9 cellular contexts compared by ENCODE assay signal in the genomic region with DNA sequence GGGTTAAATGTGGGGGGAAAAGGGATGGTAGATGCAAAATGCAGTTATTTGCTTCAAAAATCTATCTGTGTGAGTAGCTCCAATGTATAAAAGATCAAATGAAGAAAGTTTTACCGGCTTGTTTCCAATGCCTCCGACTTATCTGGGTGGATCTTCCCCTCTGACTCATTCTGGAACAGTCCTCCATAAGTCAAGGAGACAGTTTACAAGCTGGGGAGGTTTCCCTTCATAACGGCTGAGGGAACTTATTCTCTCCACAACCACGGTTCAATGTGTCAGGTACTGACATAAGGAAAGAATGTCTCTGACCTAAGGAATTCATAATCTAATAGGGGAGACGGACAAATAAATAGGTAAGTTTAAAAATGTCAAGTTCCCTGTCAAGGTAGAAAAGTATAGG. TPM values are rescaled to one million over a fixed set of nuclear protein-coding genes. Genes with fewer than 3 reads are reported as not detected.
DNase-seq lines count a peak whose midpoint lies in the region; ATAC-seq, FAIRE-seq and TF ChIP-seq lines count a peak whose summit lies in the region.
"Had no signal": no experiment of that assay in that cellular context is flagged by ENCODE, and none has a peak within 500 bp of the region (broad histone marks: within the 10 kb centered on the region; RNA-seq: fewer than 3 reads in every experiment).

No MANE protein-coding gene starts in this region.

- H3K4me2 ChIP-seq in K562 (ENCODE audit: insufficient read depth, low read length), result peak overlapping the region; percentile 86; the same call in 1 of the 2 replicates
- H3K4me2 ChIP-seq: BLaER1 had no signal

- H3K9me3 ChIP-seq in K562 (replicated peaks; ENCODE audit: control insufficient read depth, insufficient read depth, low read depth, low read length) (no peaks in the 10 kb centered on the region), left lung (no peaks in the 10 kb centered on the region)
- H3K9me3 ChIP-seq: BLaER1 had no signal

- peak overlapping the region; percentile 84 for H2AFZ ChIP-seq in K562 (ENCODE audit: low read depth, low read length)

- H3K27ac ChIP-seq in K562 (ENCODE audit: extremely low read depth, low read depth, low read length) (no peak overlapping the region), left lung (peak overlapping the region in 1 of 2 donors; percentile 40)
- H3K27ac ChIP-seq: BLaER1 had no signal

- intact Hi-C loops in K562 (cut with micrococcal nuclease) (no loop called here), left lung (cut with DNase I) (no loop called here)

- in situ Hi-C loops in K562 (cut with MboI), result no loop called here

- ATAC-seq in K562, result peak; percentile 29; the same call in 1 of the 3 replicates
- peak; percentile 5 for ATAC-seq in left lung
- ATAC-seq in HG02840 (IDR thresholded peaks at IDR 0.05; ENCODE audit: low FRiP score, unreplicated experiment), result no peak

- no peaks in the 10 kb centered on the region for H3K9me3 Mint-ChIP-seq in activated naive CD4-positive, alpha-beta T cell treated with anti-CD3 and anti-CD28 coated beads, Interleukin-2, amount 50 U/mL, for 24 hours

- H3K9me1 ChIP-seq in K562 (ENCODE audit: control insufficient read depth, insufficient read depth, low read length), result no peaks in the 10 kb centered on the region

- H3K9ac ChIP-seq in K562 (ENCODE audit: insufficient read depth in 1 of 2, low read depth in 2 of 2, low read length in 2 of 2), result no peak overlapping the region
- H3K9ac ChIP-seq: BLaER1 had no signal

- H3K36me3 ChIP-seq in K562 (ENCODE audit: control insufficient read depth, insufficient read depth, low read length), result no peaks in the 10 kb centered on the region
- H3K36me3 ChIP-seq in left lung, result no peaks in the 10 kb centered on the region
- H3K36me3 ChIP-seq: BLaER1 had no signal

- no peak for TF ChIP-seq RAD21 in K562 (CRISPR knock-in tag; conservative IDR thresholded peaks at IDR 0.05 in 1 of 2, IDR thresholded peaks at IDR 0.05 in 1 of 2)

- POLR2A ChIA-PET in K562 (lab: Yijun Ruan, JAX), result interaction anchor here (0.8 to 2.2 kb wide), 2 partner anchors 14 to 80 kb away, joined by 4 to 5 read pairs; a partner anchor contains a TSS

- FAIRE-seq in K562 (lab: Jason Lieb, UNC) (peak; percentile 73), urothelium cell line (lab: Jason Lieb, UNC) (no peak)

- 3% methylated on average over 5 of the region's 5 CpGs for WGBS in K562 (ENCODE audit: insufficient coverage, low coverage, missing lambda C conversion rate)

- H3K27me3 ChIP-seq in K562 (ENCODE audit: control insufficient read depth in 2 of 2, insufficient read depth in 2 of 2, low read length in 2 of 2) (peaks cover 2 to 6% of the 10 kb centered on the region in 2 experiments; a peak in 3 of 5 replicates), left lung (peaks cover 0 to 46% of the 10 kb centered on the region in 2 donors)
- H3K27me3 ChIP-seq: BLaER1 had no signal

- no peaks in the 10 kb centered on the region for H3K27me3 Mint-ChIP-seq in activated naive CD4-positive, alpha-beta T cell treated with anti-CD3 and anti-CD28 coated beads, Interleukin-2, amount 50 U/mL, for 24 hours

- H3K4me1 Mint-ChIP-seq in activated naive CD4-positive, alpha-beta T cell treated with anti-CD3 and anti-CD28 coated beads, Interleukin-2, amount 50 U/mL, for 24 hours, result peaks cover 28% of the 10 kb centered on the region

- H3K4me1 ChIP-seq in K562 (replicated peaks in 1 of 2; ENCODE audit: control insufficient read depth in 2 of 2, insufficient read depth in 2 of 2, low read length in 2 of 2) (peaks cover 10 to 15% of the 10 kb centered on the region in 2 experiments), left lung (peaks cover 0 to 8% of the 10 kb centered on the region in 2 donors)
- H3K4me1 ChIP-seq: BLaER1 had no signal

- H3K79me2 ChIP-seq in K562 (ENCODE audit: control insufficient read depth, insufficient read depth, low read length), result no peaks in the 10 kb centered on the region

- H4K20me1 ChIP-seq in K562 (replicated peaks; ENCODE audit: control insufficient read depth, insufficient read depth, low read length), result no peaks in the 10 kb centered on the region
- H4K20me1 ChIP-seq: BLaER1 had no signal

- no peak overlapping the region for H3K4me3 ChIP-seq in K562
- no peak overlapping the region for H3K4me3 ChIP-seq in left lung
- H3K4me3 ChIP-seq: BLaER1 had no signal

- no peaks in the 10 kb centered on the region for H3K36me3 Mint-ChIP-seq in activated naive CD4-positive, alpha-beta T cell treated with anti-CD3 and anti-CD28 coated beads, Interleukin-2, amount 50 U/mL, for 24 hours

- no peak for TF ChIP-seq CTCF in K562 (IDR thresholded peaks at IDR 0.05 in 2 of 3, conservative IDR thresholded peaks at IDR 0.05 in 1 of 3; ENCODE audit: insufficient read depth in 2 of 3, low read depth in 1 of 3, low read length in 3 of 3)
- no peak for TF ChIP-seq CTCF in left lung (IDR thresholded peaks at IDR 0.05)

- no TSS peak for BruUV-seq in K562 (replicated peaks; lab: Mats Ljungman, UMichigan)

- no peak overlapping the region for H3K27ac Mint-ChIP-seq in activated naive CD4-positive, alpha-beta T cell treated with anti-CD3 and anti-CD28 coated beads, Interleukin-2, amount 50 U/mL, for 24 hours

- DNase-seq in activated naive CD4-positive, alpha-beta T cell (lab: John Stamatoyannopoulos, UW), result no peak
- DNase-seq in K562 (ENCODE audit: extremely low read depth in 1 of 4, low spot score in 3 of 4), result peak; percentile 19 to 33 (median 26)
- DNase-seq in left lung, result no peak
- peak; percentile 49 for DNase-seq in urothelium cell line (ENCODE audit: low spot score)
- DNase-seq in KG1 (lab: John Stamatoyannopoulos, UW), result no peak
- DNase-seq in inferior parietal cortex (ENCODE audit: extremely low spot score), result no peak

- CTCF ChIA-PET in K562 (lab: Yijun Ruan, JAX; ENCODE audit: low intra/inter-chr PET ratio), result no interaction called here

- no peak for TF ChIP-seq EP300 in K562 (IDR thresholded peaks at IDR 0.05; ENCODE audit: low read length)

- TF ChIP-seq POLR2A in K562 (conservative IDR thresholded peaks at IDR 0.05), result no peak

- peak overlapping the region; percentile 59 for H3K4me3 Mint-ChIP-seq in activated naive CD4-positive, alpha-beta T cell treated with anti-CD3 and anti-CD28 coated beads, Interleukin-2, amount 50 U/mL, for 24 hours

TF ChIP-seq in K562, 482 proteins besides CTCF, POLR2A, EP300 and RAD21 (continues in another document):
- no peak for TF ChIP-seq ZNF717 (CRISPR knock-in tag; IDR thresholded peaks at IDR 0.05)
- TF ChIP-seq FOS (IDR thresholded peaks at IDR 0.05; ENCODE audit: extremely low read depth, insufficient read length), result peak; percentile 6
- TF ChIP-seq JUND (IDR thresholded peaks at IDR 0.05; ENCODE audit: borderline replicate concordance, low read depth, low read length), result peak; percentile 91
- peak; percentile 92; the same call in 2 of the 3 replicates for TF ChIP-seq JUND (tag; IDR thresholded peaks at IDR 0.05; ENCODE audit: borderline replicate concordance, low read depth, low read length)
- TF ChIP-seq, protein P1, sequence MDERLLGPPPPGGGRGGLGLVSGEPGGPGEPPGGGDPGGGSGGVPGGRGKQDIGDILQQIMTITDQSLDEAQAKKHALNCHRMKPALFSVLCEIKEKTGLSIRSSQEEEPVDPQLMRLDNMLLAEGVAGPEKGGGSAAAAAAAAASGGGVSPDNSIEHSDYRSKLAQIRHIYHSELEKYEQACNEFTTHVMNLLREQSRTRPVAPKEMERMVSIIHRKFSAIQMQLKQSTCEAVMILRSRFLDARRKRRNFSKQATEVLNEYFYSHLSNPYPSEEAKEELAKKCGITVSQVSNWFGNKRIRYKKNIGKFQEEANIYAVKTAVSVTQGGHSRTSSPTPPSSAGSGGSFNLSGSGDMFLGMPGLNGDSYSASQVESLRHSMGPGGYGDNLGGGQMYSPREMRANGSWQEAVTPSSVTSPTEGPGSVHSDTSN (CRISPR knock-in tag; IDR thresholded peaks at IDR 0.05; ENCODE audit: low read depth), result no peak
- TF ChIP-seq, protein P1 (tag; conservative IDR thresholded peaks at IDR 0.05; ENCODE audit: low read depth), result peak; percentile 70
- TF ChIP-seq JUNB (CRISPR knock-in tag; conservative IDR thresholded peaks at IDR 0.05), result 0 out of 2 replicates have a peak, but pooled peaks have one; percentile 24
- TF ChIP-seq BDP1 (IDR thresholded peaks at IDR 0.05; ENCODE audit: insufficient read depth, insufficient read length), result no peak
- TF ChIP-seq ARID1B (IDR thresholded peaks at IDR 0.05), result peak; percentile 60

RNA-seq across cellular contexts. Expression of a gene that starts 49.7 kb away (rescaled TPM):
- 0.09 and 0.16 TPM in 2 replicates for total RNA-seq in K562 (2011; cell fraction: chromatin; rRNA removed; ENCODE audit: low replicate concordance)
- total RNA-seq in K562 (2011; cell fraction: nucleolus; rRNA removed), result not detected in 2 replicates
- total RNA-seq in K562 (2011; cell fraction: nucleoplasm; rRNA removed), result 0.07 and 0.15 TPM in 2 replicates
- total RNA-seq in K562 (2014; rRNA removed) (0.16 and 0.18 TPM in 2 replicates), K562 (2014; rRNA removed; fragmentation: Illumina TruSeq; extraction: Trizol) (0.25 and 0.26 TPM in 2 replicates), K562 (2015; rRNA removed; fragmentation: Illumina TruSeq; extraction: Trizol) (0.11 and 0.19 TPM in 2 replicates), K562 (2021) (0.42 and 0.58 TPM in 2 replicates), left lung (10 to 100 TPM; 14.0 to 28.1 TPM)
- polyA plus RNA-seq in K562 (2011; rRNA removed) (0.16 and 0.20 TPM in 2 replicates), K562 (2014; fragmentation: Illumina TruSeq; extraction: Trizol) (0.21 and 0.27 TPM in 2 replicates), K562 (2014; fragmentation: Nextera tagmentation; extraction: Ambion mirVana) (under 1 TPM; 0.08 to 0.11 TPM), K562 (2014; rRNA removed) (0.13 and 2.3 TPM in 2 replicates)
- polyA plus RNA-seq in K562 (2011; cell fraction: cytosol; rRNA removed), result 0.04 TPM in 1 of 2 replicates, not detected in the other
- 0.04 and 0.10 TPM in 2 replicates for polyA plus RNA-seq in K562 (2011; cell fraction: nucleus; rRNA removed)
- polyA plus RNA-seq in K562 (2012), result 0.18 and 0.54 TPM in 2 replicates
- 0.07 and 0.12 TPM in 2 replicates for polyA minus RNA-seq in K562 (2011; rRNA and poly(A)+ RNA removed)
- polyA minus RNA-seq in K562 (2011; cell fraction: cytosol; rRNA and poly(A)+ RNA removed), result not detected in 2 replicates
- polyA minus RNA-seq in K562 (2011; cell fraction: nucleus; rRNA and poly(A)+ RNA removed), result 0.22 and 0.27 TPM in 2 replicates

Comparison
In these comparisons a context has a peak if more than half of its experiments do, and no peak if none do; other contexts are left out.
1. DNase-seq: peak in K562 (4 of 4) and urothelium cell line (single experiment); none in activated naive CD4-positive, alpha-beta T cell (0 of 4), left lung (0 of 2), KG1 (single experiment) and inferior parietal cortex (single experiment).
2. RNA of a gene that starts 49.7 kb away (total RNA-seq): 14.0 to 28.1 TPM in left lung; 0.07 to 0.58 TPM in K562; every median in the first group is over 4 times any median in the second.